ENCODE assay signal across 9 cellular contexts in the genomic region with DNA sequence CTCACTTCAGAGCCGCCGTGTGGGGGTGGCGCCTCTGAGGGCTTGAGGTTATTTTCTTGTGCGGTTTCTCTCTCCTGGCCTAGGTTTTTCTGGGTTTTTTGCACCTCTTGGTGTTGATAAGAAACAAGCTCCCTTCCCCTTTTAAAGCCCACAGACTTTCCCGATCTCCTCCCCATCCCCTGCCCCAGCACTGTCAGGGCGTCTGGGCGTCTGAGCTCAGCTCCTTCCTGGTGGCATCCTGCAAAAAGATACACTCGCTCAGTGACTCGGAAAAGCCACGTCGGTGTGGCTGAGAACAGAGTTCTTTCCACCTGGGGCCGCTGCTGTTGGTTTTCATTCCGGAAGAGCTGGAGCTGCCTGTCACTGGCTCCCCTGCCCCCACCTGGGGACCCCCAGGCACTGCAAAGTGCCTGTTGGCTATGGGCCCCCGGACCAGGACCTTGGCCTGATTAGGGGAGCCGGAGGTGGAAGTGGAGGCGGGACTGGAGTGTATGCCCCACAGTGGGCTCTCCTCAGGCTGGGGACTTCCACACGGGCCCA. TPM values are rescaled to one million over a fixed set of nuclear protein-coding genes. Genes with fewer than 3 reads are reported as not detected.
DNase-seq lines count a peak whose midpoint lies in the region; ATAC-seq, FAIRE-seq and TF ChIP-seq lines count a peak whose summit lies in the region.
"Had no signal": no experiment of that assay in that cellular context is flagged by ENCODE, and none has a peak within 500 bp of the region (broad histone marks: within the 10 kb centered on the region; RNA-seq: fewer than 3 reads in every experiment).

No MANE protein-coding gene starts in this region.

- H3K9me3 ChIP-seq in left ventricle myocardium inferior (replicated peaks) (no peaks in the 10 kb centered on the region), lower lobe of right lung (no peaks in the 10 kb centered on the region)

- H3K9me3 Mint-ChIP-seq in activated naive CD4-positive, alpha-beta T cell treated with anti-CD3 and anti-CD28 coated beads, Interleukin-2, amount 50 U/mL, for 72 hours: no peaks in the 10 kb centered on the region

- FAIRE-seq in urothelium cell line (lab: Jason Lieb, UNC): peak; percentile 86

- H3K27me3 ChIP-seq in left ventricle myocardium inferior (ENCODE audit: low read depth): no peaks in the 10 kb centered on the region
- H3K27me3 ChIP-seq in lower lobe of right lung (ENCODE audit: low read depth): no peaks in the 10 kb centered on the region

- H3K36me3 Mint-ChIP-seq in activated naive CD4-positive, alpha-beta T cell treated with anti-CD3 and anti-CD28 coated beads, Interleukin-2, amount 50 U/mL, for 72 hours: no peaks in the 10 kb centered on the region

- H3K27ac Mint-ChIP-seq in activated naive CD4-positive, alpha-beta T cell treated with anti-CD3 and anti-CD28 coated beads, Interleukin-2, amount 50 U/mL, for 72 hours: peak overlapping the region; percentile 70 to 73

- H3K4me1 ChIP-seq in left ventricle myocardium inferior (peaks cover 93% of the 10 kb centered on the region), lower lobe of right lung (peaks cover 89% of the 10 kb centered on the region)

- ATAC-seq in Right ventricle myocardium inferior: no peak
- peak; percentile 28 to 49 for ATAC-seq in activated naive CD4-positive, alpha-beta T cell treated with anti-CD3 and anti-CD28 coated beads, Interleukin-2, amount 50 U/mL, for 72 hours
- ATAC-seq in lower lobe of right lung: no peak

- DNase-seq in left ventricle myocardium inferior (no peak), Right ventricle myocardium inferior (ENCODE audit: missing footprints) (no peak), lower lobe of right lung (no peak), urothelium cell line (ENCODE audit: low spot score) (no peak), COLO668 (lab: John Stamatoyannopoulos, UW; ENCODE audit: unreplicated experiment) (no peak), NCI-H2196 (lab: John Stamatoyannopoulos, UW; ENCODE audit: unreplicated experiment) (no peak), AG20443 (ENCODE audit: low spot score) (no peak)
- no peak for DNase-seq in activated naive CD4-positive, alpha-beta T cell treated with anti-CD3 and anti-CD28 coated beads, Interleukin-2, amount 50 U/mL, for 72 hours (ENCODE audit: low spot score in 2 of 2)
- DNase-seq: NCI-H187 treated with DMSO at 0.1 percent for 48 hours had no signal

- H3K36me3 ChIP-seq in left ventricle myocardium inferior (no peaks in the 10 kb centered on the region), lower lobe of right lung (peaks cover under 1% of the 10 kb centered on the region)

- TF ChIP-seq CTCF in left ventricle myocardium inferior (IDR thresholded peaks at IDR 0.05; ENCODE audit: borderline replicate concordance) (no peak), lower lobe of right lung (IDR thresholded peaks at IDR 0.05) (no peak)

- H3K4me3 ChIP-seq in left ventricle myocardium inferior: peak overlapping the region; percentile 32
- H3K4me3 ChIP-seq in lower lobe of right lung: peak overlapping the region; percentile 39

- H3K27ac ChIP-seq in left ventricle myocardium inferior (replicated peaks): peak overlapping the region; percentile 55
- H3K27ac ChIP-seq in lower lobe of right lung: peak overlapping the region; percentile 89

- intact Hi-C loops in left ventricle myocardium inferior (cut with micrococcal nuclease) (no loop called here), Right ventricle myocardium inferior (cut with DNase I) (no loop called here), lower lobe of right lung (cut with DNase I) (no loop called here)

RNA-seq across cellular contexts. Expression of a gene that starts 14.5 kb away (rescaled TPM):
- 27.9 TPM for total RNA-seq in left ventricle myocardium inferior
- total RNA-seq in Right ventricle myocardium inferior: 32.1 TPM
- 10 to 100 TPM in 1 of 2 donors, 1 to 10 TPM in 1; 6.2 to 13.2 TPM for total RNA-seq in activated naive CD4-positive, alpha-beta T cell treated with anti-CD3 and anti-CD28 coated beads, Interleukin-2, amount 50 U/mL, for 72 hours
- 119 TPM for total RNA-seq in lower lobe of right lung

RNA-seq across cellular contexts. Expression of a gene that starts 57.8 kb away (rescaled TPM):
- total RNA-seq in left ventricle myocardium inferior (15.9 TPM), Right ventricle myocardium inferior (19.0 TPM), lower lobe of right lung (28.8 TPM)
- total RNA-seq in activated naive CD4-positive, alpha-beta T cell treated with anti-CD3 and anti-CD28 coated beads, Interleukin-2, amount 50 U/mL, for 72 hours: 10 to 100 TPM in 1 of 2 donors, 1 to 10 TPM in 1; 9.7 to 18.5 TPM

Comparison
In these comparisons a context has a peak if more than half of its experiments do, and no peak if none do; other contexts are left out.
1. ATAC-seq: peak in activated naive CD4-positive, alpha-beta T cell treated with anti-CD3 and anti-CD28 coated beads, Interleukin-2, amount 50 U/mL, for 72 hours (2 of 2); none in Right ventricle myocardium inferior (single experiment) and lower lobe of right lung (0 of 2).